Comparison of ENCODE assay signal across 1 cellular context in genomic region chr17:1203111-1203966, GRCh38.
TF ChIP-seq lines count a peak whose summit lies in the region.

No MANE protein-coding gene starts in this region.

TF ChIP-seq in K562, 482 proteins besides CTCF, POLR2A, EP300 and RAD21 (continued from another document):
- TF ChIP-seq BRD4 (IDR thresholded peaks at IDR 0.05): no peak
